ENCODE assay signal across 14 cellular contexts in genomic region chr5:38413696-38414095, GRCh38.
DNase-seq lines count a peak whose midpoint lies in the region; ATAC-seq and TF ChIP-seq lines count a peak whose summit lies in the region.
"Had no signal": no experiment of that assay in that cellular context is flagged by ENCODE, and none has a peak within 500 bp of the region (broad histone marks: within the 10 kb centered on the region; RNA-seq: fewer than 3 reads in every experiment).

No MANE protein-coding gene starts in this region.

- in situ Hi-C loops in G401 (cut with HindIII; ENCODE audit: low sequenced_read_pairs): no loop called here

- intact Hi-C loops in sciatic nerve (cut with DNase I): no loop called here

- ATAC-seq in sciatic nerve: peak; percentile 37
- no peak for ATAC-seq in activated CD4-positive, CD25-positive, alpha-beta regulatory T cell treated with anti-CD3 and anti-CD28 coated beads, Interleukin-2, amount 50 U/mL, for 24 hours
- ATAC-seq: GM23338 had no signal

- TF ChIP-seq CTCF in GM10266 (IDR thresholded peaks at IDR 0.05; ENCODE audit: control insufficient read depth, insufficient read depth, low read depth, missing control alignments): no peak

- DNase-seq in G401 (ENCODE audit: low spot score): peak; percentile 70
- DNase-seq in NCI-H2227 treated with DMSO at 0.1 percent for 48 hours (lab: John Stamatoyannopoulos, UW): peak; percentile 63
- DNase-seq in cerebellum (ENCODE audit: low spot score): peak; percentile 26
- no peak for DNase-seq in sciatic nerve (ENCODE audit: low spot score)
- no peak for DNase-seq in GM10266 (ENCODE audit: extremely low spot score)
- DNase-seq in NOMO-1 treated with DMSO at 0.1 percent for 48 hours (lab: John Stamatoyannopoulos, UW; ENCODE audit: unreplicated experiment): no peak
- DNase-seq: ACHN; Calu3; CD4-positive, alpha-beta T cell; DMS 273 treated with DMSO at 0.1 percent for 48 hours; DMS79; H9 had no signal

Comparison
In these comparisons a context has a peak if more than half of its experiments do, and no peak if none do; other contexts are left out.
1. DNase-seq: peak in G401 (single experiment), NCI-H2227 treated with DMSO at 0.1 percent for 48 hours (single experiment) and cerebellum (single experiment); none in sciatic nerve (single experiment), GM10266 (single experiment) and NOMO-1 treated with DMSO at 0.1 percent for 48 hours (single experiment).